26 cellular contexts compared by ENCODE assay signal in genomic region chr1:2979191-2980072, GRCh38. TPM values are rescaled to one million over a fixed set of nuclear protein-coding genes. Genes with fewer than 3 reads are reported as not detected.
A peak's percentile ranks its signal among the peaks of the same experiment; 100 is the strongest.
DNase-seq lines count a peak whose midpoint lies in the region; ATAC-seq, FAIRE-seq and TF ChIP-seq lines count a peak whose summit lies in the region.
"Had no signal": no experiment of that assay in that cellular context is flagged by ENCODE, and none has a peak within 500 bp of the region (broad histone marks: within the 10 kb centered on the region; RNA-seq: fewer than 3 reads in every experiment).

No MANE protein-coding gene starts in this region.

- H3K27ac ChIP-seq in right atrium auricular region (no peak overlapping the region), K562 (ENCODE audit: extremely low read depth, low read depth, low read length) (no peak overlapping the region)
- H3K27ac ChIP-seq: HL-60, vagina had no signal

- H3K27me3 Mint-ChIP-seq in mesothelial cell of epicardium (ENCODE audit: low read depth): no peaks in the 10 kb centered on the region
- H3K27me3 Mint-ChIP-seq in type B pancreatic cell: no peaks in the 10 kb centered on the region
- H3K27me3 Mint-ChIP-seq: activated CD8-positive, alpha-beta T cell treated with anti-CD3 and anti-CD28 coated beads for 36 hours; IgD-negative memory B cell had no signal

- CTCF ChIA-PET in K562 (lab: Yijun Ruan, JAX; ENCODE audit: low intra/inter-chr PET ratio): no interaction called here

- no peak for FAIRE-seq in K562 (lab: Jason Lieb, UNC)
- FAIRE-seq: GM19239 had no signal

- H3K36me3 Mint-ChIP-seq in mesothelial cell of epicardium: no peaks in the 10 kb centered on the region
- no peaks in the 10 kb centered on the region for H3K36me3 Mint-ChIP-seq in type B pancreatic cell
- H3K36me3 Mint-ChIP-seq: IgD-negative memory B cell, immature natural killer cell had no signal

- H3K4me1 ChIP-seq in right atrium auricular region (peaks cover 0 to 12% of the 10 kb centered on the region in 2 donors), K562 (replicated peaks in 1 of 2; ENCODE audit: control insufficient read depth in 2 of 2, insufficient read depth in 2 of 2, low read length in 2 of 2) (no peaks in the 10 kb centered on the region; a peak in 1 of 5 replicates)
- H3K4me1 ChIP-seq: vagina had no signal

- H3K4me2 ChIP-seq in K562 (ENCODE audit: insufficient read depth, low read length): no peak overlapping the region

- peak; percentile 63 for DNase-seq in Right ventricle myocardium inferior (ENCODE audit: missing footprints)
- DNase-seq in right atrium auricular region (ENCODE audit: low spot score): no peak
- no peak for DNase-seq in K562 (ENCODE audit: extremely low read depth in 1 of 4, low spot score in 3 of 4)
- DNase-seq in mesothelial cell of epicardium (ENCODE audit: low spot score in 2 of 2, unreplicated experiment in 2 of 2): peak; percentile 8 to 33
- peak; percentile 68 for DNase-seq in type B pancreatic cell (ENCODE audit: extremely low spot score, unreplicated experiment)
- no peak for DNase-seq in hepatic stellate cell (ENCODE audit: low spot score)
- DNase-seq: activated CD8-positive, alpha-beta T cell treated with anti-CD3 and anti-CD28 coated beads for 36 hours; anterior cingulate cortex; cerebellar nuclear complex; effector memory CD4-positive, alpha-beta T cell; H7; immature natural killer cell; mesendoderm; NCI-H1930; SHP77 treated with DMSO at 0.1 percent for 48 hours; T-helper 2 cell had no signal

- H3K4me3 Mint-ChIP-seq in mesothelial cell of epicardium (no peak overlapping the region), type B pancreatic cell (no peak overlapping the region)
- H3K4me3 Mint-ChIP-seq: activated CD8-positive, alpha-beta T cell treated with anti-CD3 and anti-CD28 coated beads for 36 hours; IgD-negative memory B cell; immature natural killer cell had no signal

- WGBS in K562 (ENCODE audit: insufficient coverage, low coverage, missing lambda C conversion rate): 3% methylated on average over 36 of the region's 38 CpGs

- H3K9me3 ChIP-seq in right atrium auricular region (no peaks in the 10 kb centered on the region), K562 (replicated peaks; ENCODE audit: control insufficient read depth, insufficient read depth, low read depth, low read length) (no peaks in the 10 kb centered on the region)
- H3K9me3 ChIP-seq: vagina had no signal

- BruUV-seq in K562 (replicated peaks; lab: Mats Ljungman, UMichigan): no TSS peak

- no peaks in the 10 kb centered on the region; the same call in 1 of the 2 replicates for H4K20me1 ChIP-seq in K562 (replicated peaks; ENCODE audit: control insufficient read depth, insufficient read depth, low read length)

- no peak for TF ChIP-seq POLR2A in K562 (conservative IDR thresholded peaks at IDR 0.05)

- no peak for TF ChIP-seq EP300 in K562 (IDR thresholded peaks at IDR 0.05; ENCODE audit: low read length)

- ATAC-seq in Right ventricle myocardium inferior (no peak), K562 (peak; percentile 54), HG03280 (IDR thresholded peaks at IDR 0.05; ENCODE audit: unreplicated experiment) (no peak), HG03097 (IDR thresholded peaks at IDR 0.05; ENCODE audit: low FRiP score, unreplicated experiment) (no peak)
- ATAC-seq: activated CD8-positive, alpha-beta T cell treated with anti-CD3 and anti-CD28 coated beads for 36 hours had no signal

- no peak overlapping the region for H2AFZ ChIP-seq in K562 (ENCODE audit: low read depth, low read length)

- TF ChIP-seq CTCF in right atrium auricular region (IDR thresholded peaks at IDR 0.05): no peak
- no peak for TF ChIP-seq CTCF in K562 (IDR thresholded peaks at IDR 0.05 in 2 of 3, conservative IDR thresholded peaks at IDR 0.05 in 1 of 3; ENCODE audit: insufficient read depth in 2 of 3, low read depth in 1 of 3, low read length in 3 of 3)
- TF ChIP-seq CTCF in mesothelial cell of epicardium (IDR thresholded peaks at IDR 0.05; ENCODE audit: unreplicated experiment): no peak
- TF ChIP-seq CTCF in type B pancreatic cell (conservative IDR thresholded peaks at IDR 0.05): no peak

- H3K36me3 ChIP-seq in right atrium auricular region: no peaks in the 10 kb centered on the region
- no peaks in the 10 kb centered on the region for H3K36me3 ChIP-seq in K562 (ENCODE audit: control insufficient read depth, insufficient read depth, low read length)
- H3K36me3 ChIP-seq: vagina had no signal

- no peak for TF ChIP-seq RAD21 in K562 (CRISPR knock-in tag; conservative IDR thresholded peaks at IDR 0.05 in 1 of 2, IDR thresholded peaks at IDR 0.05 in 1 of 2)

- no peaks in the 10 kb centered on the region for H3K79me2 ChIP-seq in K562 (ENCODE audit: control insufficient read depth, insufficient read depth, low read length)

- H3K4me3 ChIP-seq in right atrium auricular region: no peak overlapping the region
- no peak overlapping the region for H3K4me3 ChIP-seq in K562
- H3K4me3 ChIP-seq: vagina had no signal

- H3K9ac ChIP-seq in K562 (ENCODE audit: insufficient read depth in 1 of 2, low read depth in 2 of 2, low read length in 2 of 2): no peak overlapping the region

- H3K27me3 ChIP-seq in right atrium auricular region (no peaks in the 10 kb centered on the region), K562 (ENCODE audit: control insufficient read depth in 2 of 2, insufficient read depth in 2 of 2, low read length in 2 of 2) (peaks cover 13 to 34% of the 10 kb centered on the region in 2 experiments; a peak in 4 of 5 replicates)
- H3K27me3 ChIP-seq: vagina had no signal

- POLR2A ChIA-PET in K562 (lab: Yijun Ruan, JAX): interaction anchor here (0.5 to 1.1 kb wide), 2 partner anchors 9 to 314 kb away, joined by 3 read pairs; no protein-coding TSS in a partner anchor

- intact Hi-C loops in Right ventricle myocardium inferior (cut with DNase I): no loop called here
- intact Hi-C loops in K562 (cut with micrococcal nuclease): no loop called here

- in situ Hi-C loops in K562 (cut with MboI): no loop called here

- H3K9me3 Mint-ChIP-seq in mesothelial cell of epicardium: peaks cover 6% of the 10 kb centered on the region
- no peaks in the 10 kb centered on the region for H3K9me3 Mint-ChIP-seq in type B pancreatic cell
- H3K9me3 Mint-ChIP-seq: activated CD8-positive, alpha-beta T cell treated with anti-CD3 and anti-CD28 coated beads for 36 hours; IgD-negative memory B cell; immature natural killer cell had no signal

- no peaks in the 10 kb centered on the region for H3K9me1 ChIP-seq in K562 (ENCODE audit: control insufficient read depth, insufficient read depth, low read length)

- H3K27ac Mint-ChIP-seq in mesothelial cell of epicardium: no peak overlapping the region
- H3K27ac Mint-ChIP-seq in type B pancreatic cell: no peak overlapping the region
- H3K27ac Mint-ChIP-seq: activated CD8-positive, alpha-beta T cell treated with anti-CD3 and anti-CD28 coated beads for 36 hours; IgD-negative memory B cell; immature natural killer cell had no signal

- H3K4me1 Mint-ChIP-seq in mesothelial cell of epicardium (no peaks in the 10 kb centered on the region), type B pancreatic cell (ENCODE audit: unreplicated experiment) (peaks cover 6% of the 10 kb centered on the region)
- H3K4me1 Mint-ChIP-seq: IgD-negative memory B cell, immature natural killer cell had no signal

TF ChIP-seq in K562, 482 proteins besides CTCF, POLR2A, EP300 and RAD21 (continues in another document):
- no peak for TF ChIP-seq FOXA3 (CRISPR knock-in tag; conservative IDR thresholded peaks at IDR 0.05 in 1 of 2, IDR thresholded peaks at IDR 0.05 in 1 of 2)
- no peak for TF ChIP-seq DNMT1 (IDR thresholded peaks at IDR 0.05)
- no peak for TF ChIP-seq BRF1 (IDR thresholded peaks at IDR 0.05; ENCODE audit: borderline replicate concordance, extremely low read depth, insufficient read length)
- TF ChIP-seq STAT6 (CRISPR knock-in tag; IDR thresholded peaks at IDR 0.05): no peak
- TF ChIP-seq STAT5A (IDR thresholded peaks at IDR 0.05; ENCODE audit: borderline replicate concordance, low read length): no peak

RNA-seq across cellular contexts. Expression of gene ACTRT2, which starts 41.8 kb away (rescaled TPM):
- total RNA-seq in Right ventricle myocardium inferior (not detected), right atrium auricular region (not detected), K562 (2014; rRNA removed) (not detected in 2 replicates), K562 (2014; rRNA removed; fragmentation: Illumina TruSeq; extraction: Trizol) (not detected in 2 replicates), K562 (2015; rRNA removed; fragmentation: Illumina TruSeq; extraction: Trizol) (not detected in 2 replicates), K562 (2021) (not detected in 2 replicates), mesothelial cell of epicardium (not detected in 3 replicates), type B pancreatic cell (ENCODE audit: low replicate concordance) (not detected in 2 replicates)
- total RNA-seq in K562 (2011; cell fraction: chromatin; rRNA removed; ENCODE audit: low replicate concordance): not detected in 2 replicates
- total RNA-seq in K562 (2011; cell fraction: nucleolus; rRNA removed): not detected in 2 replicates
- total RNA-seq in K562 (2011; cell fraction: nucleoplasm; rRNA removed): not detected in 2 replicates
- polyA plus RNA-seq in K562 (2011; rRNA removed) (not detected in 2 replicates), K562 (2014; fragmentation: Illumina TruSeq; extraction: Trizol) (not detected in 2 replicates), K562 (2014; fragmentation: Nextera tagmentation; extraction: Ambion mirVana) (not detected), K562 (2014; rRNA removed) (not detected in 2 replicates)
- polyA plus RNA-seq in K562 (2011; cell fraction: cytosol; rRNA removed): not detected in 2 replicates
- not detected in 2 replicates for polyA plus RNA-seq in K562 (2011; cell fraction: nucleus; rRNA removed)
- not detected in 2 replicates for polyA plus RNA-seq in K562 (2012)
- not detected in 2 replicates for polyA minus RNA-seq in K562 (2011; rRNA and poly(A)+ RNA removed)
- polyA minus RNA-seq in K562 (2011; cell fraction: cytosol; rRNA and poly(A)+ RNA removed): not detected in 2 replicates
- not detected in 2 replicates for polyA minus RNA-seq in K562 (2011; cell fraction: nucleus; rRNA and poly(A)+ RNA removed)
- total RNA-seq: activated CD8-positive, alpha-beta T cell treated with anti-CD3 and anti-CD28 coated beads for 36 hours; fibroblast of lung; NCI-H460; renal cortical epithelial cell; vagina had no signal
- polyA plus RNA-seq: fibroblast of lung, IgD-negative memory B cell, immature natural killer cell, neural cell had no signal

Comparison
In these comparisons a context has a peak if more than half of its experiments do, and no peak if none do; other contexts are left out.
1. DNase-seq: peak in Right ventricle myocardium inferior (single experiment), mesothelial cell of epicardium (2 of 2) and type B pancreatic cell (single experiment); none in right atrium auricular region (single experiment), K562 (0 of 4) and hepatic stellate cell (single experiment).